8 cellular contexts compared by ENCODE assay signal in genomic region chr12:6723607-6724408, GRCh38. TPM values are rescaled to one million over a fixed set of nuclear protein-coding genes. Genes with fewer than 3 reads are reported as not detected.
DNase-seq lines count a peak whose midpoint lies in the region; ATAC-seq and TF ChIP-seq lines count a peak whose summit lies in the region.

A gene with protein sequence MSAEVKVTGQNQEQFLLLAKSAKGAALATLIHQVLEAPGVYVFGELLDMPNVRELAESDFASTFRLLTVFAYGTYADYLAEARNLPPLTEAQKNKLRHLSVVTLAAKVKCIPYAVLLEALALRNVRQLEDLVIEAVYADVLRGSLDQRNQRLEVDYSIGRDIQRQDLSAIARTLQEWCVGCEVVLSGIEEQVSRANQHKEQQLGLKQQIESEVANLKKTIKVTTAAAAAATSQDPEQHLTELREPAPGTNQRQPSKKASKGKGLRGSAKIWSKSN (plus strand): TSS chr12:6724046. CDS start chr12:6724657, 611 bp downstream.

- no peaks in the 10 kb centered on the region for H3K27me3 Mint-ChIP-seq in activated T-helper 2 cell treated with anti-CD3 and anti-CD28 coated beads, Interferon-gamma antibody, Interleukin-2, Interleukin-4, amounts not matched to agents 10 μg/mL and 5 μg/mL and 100 μg/mL, durations not matched to agents 14 hours and 24 hours and 36 hours (ENCODE audit: low read depth)
- H3K27me3 Mint-ChIP-seq in naive thymus-derived CD4-positive, alpha-beta T cell, result no peaks in the 10 kb centered on the region
- no peaks in the 10 kb centered on the region for H3K27me3 Mint-ChIP-seq in stimulated activated naive B cell treated with anti-CD40 and anti-IgM and Interleukin-4, amounts not matched to agents 10 μg/mL and 1 μg/mL and 100 μg/mL, for 72 hours

- H2AFZ ChIP-seq in fibroblast of lung (ENCODE audit: low read length), result peak within 1 kb of the TSS; percentile 93

- H3K4me1 ChIP-seq in RWPE2 (ENCODE audit: insufficient read depth, poor library complexity, severe bottlenecking), result peaks cover 8% of the 10 kb centered on the region
- H3K4me1 ChIP-seq in fibroblast of lung (ENCODE audit: control insufficient read depth, extremely low read depth, insufficient read depth, low read length), result no peaks in the 10 kb centered on the region
- H3K4me1 ChIP-seq in naive thymus-derived CD4-positive, alpha-beta T cell (ENCODE audit: control insufficient read depth in 2 of 2, insufficient read depth in 2 of 2, low read length in 2 of 2), result peaks cover 10 to 11% of the 10 kb centered on the region in 2 donors

- TF ChIP-seq CTCF in RWPE2 (IDR thresholded peaks at IDR 0.05; ENCODE audit: poor library complexity, severe bottlenecking) (peak; percentile 23), fibroblast of lung (conservative IDR thresholded peaks at IDR 0.05 in 1 of 2, IDR thresholded peaks at IDR 0.05 in 1 of 2; ENCODE audit: low read depth in 1 of 2, low read length in 2 of 2) (no peak)

- peaks cover 17% of the 10 kb centered on the region for H3K4me1 Mint-ChIP-seq in activated T-helper 2 cell treated with anti-CD3 and anti-CD28 coated beads, Interferon-gamma antibody, Interleukin-2, Interleukin-4, amounts not matched to agents 10 μg/mL and 5 μg/mL and 100 μg/mL, durations not matched to agents 14 hours and 24 hours and 36 hours (ENCODE audit: low read depth)
- peaks cover 24 to 34% (median 27%) of the 10 kb centered on the region in 7 donors for H3K4me1 Mint-ChIP-seq in naive thymus-derived CD4-positive, alpha-beta T cell
- peaks cover 14 to 27% of the 10 kb centered on the region in 2 donors for H3K4me1 Mint-ChIP-seq in stimulated activated naive B cell treated with anti-CD40 and anti-IgM and Interleukin-4, amounts not matched to agents 10 μg/mL and 1 μg/mL and 100 μg/mL, for 72 hours

- DNase-seq in EH (ENCODE audit: low read depth), result peak; percentile 99
- peak; percentile 99 for DNase-seq in H4 (ENCODE audit: low spot score)
- DNase-seq in LoVo (ENCODE audit: low spot score), result peak; percentile 100
- peak; percentile 98 for DNase-seq in RWPE2 (ENCODE audit: low spot score)
- DNase-seq in activated T-helper 2 cell treated with anti-CD3 and anti-CD28 coated beads, Interferon-gamma antibody, Interleukin-2, Interleukin-4, amounts not matched to agents 10 μg/mL and 5 μg/mL and 100 μg/mL, durations not matched to agents 14 hours and 24 hours and 36 hours (ENCODE audit: low spot score), result peak; percentile 98
- peak; percentile 99 for DNase-seq in fibroblast of lung (ENCODE audit: low read depth in 2 of 2)
- DNase-seq in naive thymus-derived CD4-positive, alpha-beta T cell, result peak; percentile 77 to 94 (median 90)
- DNase-seq in stimulated activated naive B cell treated with anti-CD40 and anti-IgM and Interleukin-4, amounts not matched to agents 10 μg/mL and 1 μg/mL and 100 μg/mL, for 72 hours, result peak; percentile 99

- H3K27ac ChIP-seq in RWPE2 (ENCODE audit: poor library complexity, severe bottlenecking) (peak within 1 kb of the TSS; percentile 70), fibroblast of lung (ENCODE audit: insufficient read depth, low read length) (peak within 1 kb of the TSS; percentile 95)
- H3K27ac ChIP-seq in naive thymus-derived CD4-positive, alpha-beta T cell (ENCODE audit: low read depth, low read length), result peak within 1 kb of the TSS; percentile 75

- peak; percentile 97 for ATAC-seq in RWPE2 (ENCODE audit: low read depth)
- ATAC-seq in naive thymus-derived CD4-positive, alpha-beta T cell, result peak; percentile 93
- ATAC-seq in stimulated activated naive B cell treated with anti-CD40 and anti-IgM and Interleukin-4, amounts not matched to agents 10 μg/mL and 1 μg/mL and 100 μg/mL, for 72 hours (replicated peaks), result peak; percentile 95

- peaks cover 15% of the 10 kb centered on the region for H3K36me3 ChIP-seq in RWPE2 (ENCODE audit: low read depth)
- H3K36me3 ChIP-seq in fibroblast of lung (ENCODE audit: control insufficient read depth, insufficient read depth, low read length), result peaks cover 5% of the 10 kb centered on the region
- H3K36me3 ChIP-seq in naive thymus-derived CD4-positive, alpha-beta T cell (ENCODE audit: control insufficient read depth in 2 of 3, insufficient read depth in 3 of 3, low read length in 3 of 3), result peaks cover 3 to 15% (median 6%) of the 10 kb centered on the region in 3 experiments

- peak within 1 kb of the TSS; percentile 98 for H3K27ac Mint-ChIP-seq in activated T-helper 2 cell treated with anti-CD3 and anti-CD28 coated beads, Interferon-gamma antibody, Interleukin-2, Interleukin-4, amounts not matched to agents 10 μg/mL and 5 μg/mL and 100 μg/mL, durations not matched to agents 14 hours and 24 hours and 36 hours
- peak within 1 kb of the TSS; percentile 90 to 98 (median 96) for H3K27ac Mint-ChIP-seq in naive thymus-derived CD4-positive, alpha-beta T cell
- H3K27ac Mint-ChIP-seq in stimulated activated naive B cell treated with anti-CD40 and anti-IgM and Interleukin-4, amounts not matched to agents 10 μg/mL and 1 μg/mL and 100 μg/mL, for 72 hours, result peak within 1 kb of the TSS; percentile 94

- H4K20me1 ChIP-seq in fibroblast of lung (ENCODE audit: control insufficient read depth, extremely low read depth, insufficient read depth, low read length), result no peaks in the 10 kb centered on the region

- peak within 1 kb of the TSS; percentile 89 for H3K9ac ChIP-seq in fibroblast of lung (ENCODE audit: insufficient read depth, low read length)

- POLR2A ChIA-PET in naive thymus-derived CD4-positive, alpha-beta T cell (lab: Charles Lee), result interaction anchor here (0.6 to 3.6 kb wide), 36 partner anchors 9 to 454 kb away, joined by 3 to 67 read pairs (median 4); partner anchors contain the start of genes C12orf57, CD27, CD4 and CDCA3

- no peaks in the 10 kb centered on the region for H3K27me3 ChIP-seq in RWPE2 (ENCODE audit: insufficient read depth, poor library complexity, severe bottlenecking)
- no peaks in the 10 kb centered on the region for H3K27me3 ChIP-seq in fibroblast of lung (ENCODE audit: control insufficient read depth, insufficient read depth, low read length)
- H3K27me3 ChIP-seq in naive thymus-derived CD4-positive, alpha-beta T cell (ENCODE audit: control insufficient read depth in 2 of 2, insufficient read depth in 2 of 2, low read length in 2 of 2), result no peaks in the 10 kb centered on the region

- H3K9me3 ChIP-seq in RWPE2 (ENCODE audit: severe bottlenecking) (no peaks in the 10 kb centered on the region), fibroblast of lung (ENCODE audit: control insufficient read depth, insufficient read depth, low read depth, low read length) (no peaks in the 10 kb centered on the region)
- H3K9me3 ChIP-seq in naive thymus-derived CD4-positive, alpha-beta T cell (ENCODE audit: control insufficient read depth in 2 of 3, low read length in 3 of 3), result no peaks in the 10 kb centered on the region

- peaks cover 7% of the 10 kb centered on the region for H3K79me2 ChIP-seq in fibroblast of lung (ENCODE audit: control insufficient read depth, insufficient read depth, low read length)

- no peaks in the 10 kb centered on the region for H3K9me3 Mint-ChIP-seq in activated T-helper 2 cell treated with anti-CD3 and anti-CD28 coated beads, Interferon-gamma antibody, Interleukin-2, Interleukin-4, amounts not matched to agents 10 μg/mL and 5 μg/mL and 100 μg/mL, durations not matched to agents 14 hours and 24 hours and 36 hours
- peaks cover 0 to 3% (median 0%) of the 10 kb centered on the region in 11 donors for H3K9me3 Mint-ChIP-seq in naive thymus-derived CD4-positive, alpha-beta T cell
- H3K9me3 Mint-ChIP-seq in stimulated activated naive B cell treated with anti-CD40 and anti-IgM and Interleukin-4, amounts not matched to agents 10 μg/mL and 1 μg/mL and 100 μg/mL, for 72 hours, result no peaks in the 10 kb centered on the region

- H3K4me3 ChIP-seq in RWPE2 (ENCODE audit: severe bottlenecking), result peak within 1 kb of the TSS; percentile 52
- H3K4me3 ChIP-seq in fibroblast of lung (replicated peaks in 1 of 4; ENCODE audit: control extremely low read depth in 1 of 4, insufficient read depth in 1 of 4, low read depth in 3 of 4, low read length in 4 of 4), result peak within 1 kb of the TSS; percentile 40 to 85 (median 62)
- peak within 1 kb of the TSS; percentile 63 for H3K4me3 ChIP-seq in naive thymus-derived CD4-positive, alpha-beta T cell (ENCODE audit: low read length)

- H3K4me3 Mint-ChIP-seq in activated T-helper 2 cell treated with anti-CD3 and anti-CD28 coated beads, Interferon-gamma antibody, Interleukin-2, Interleukin-4, amounts not matched to agents 10 μg/mL and 5 μg/mL and 100 μg/mL, durations not matched to agents 14 hours and 24 hours and 36 hours (ENCODE audit: low read depth), result peak within 1 kb of the TSS; percentile 99
- H3K4me3 Mint-ChIP-seq in naive thymus-derived CD4-positive, alpha-beta T cell, result peak within 1 kb of the TSS; percentile 80 to 97 (median 92)
- H3K4me3 Mint-ChIP-seq in stimulated activated naive B cell treated with anti-CD40 and anti-IgM and Interleukin-4, amounts not matched to agents 10 μg/mL and 1 μg/mL and 100 μg/mL, for 72 hours, result peak within 1 kb of the TSS; percentile 90 to 96

- H3K4me2 ChIP-seq in fibroblast of lung (ENCODE audit: extremely low read depth, insufficient read depth, low read length), result peak within 1 kb of the TSS; percentile 89

- intact Hi-C loops in activated T-helper 2 cell treated with anti-CD3 and anti-CD28 coated beads, Interferon-gamma antibody, Interleukin-2, Interleukin-4, amounts not matched to agents 10 μg/mL and 5 μg/mL and 100 μg/mL, durations not matched to agents 14 hours and 24 hours and 36 hours (cut with micrococcal nuclease), result loop anchor here (1.0 to 5.0 kb wide), 6 partner anchors 29 to 119 kb away; partner anchors contain the start of genes ING4, LAG3, MLF2 and ZNF384
- intact Hi-C loops in naive thymus-derived CD4-positive, alpha-beta T cell (cut with micrococcal nuclease), result loop anchor here (1.0 to 2.0 kb wide), 14 partner anchors 21 to 295 kb away; partner anchors contain the start of genes CHD4 (in 2 of the 2), ING4 (in 2 of the 2), MLF2 (in 2 of the 2) and MRPL51 (in 2 of the 2)

- H3K36me3 Mint-ChIP-seq in activated T-helper 2 cell treated with anti-CD3 and anti-CD28 coated beads, Interferon-gamma antibody, Interleukin-2, Interleukin-4, amounts not matched to agents 10 μg/mL and 5 μg/mL and 100 μg/mL, durations not matched to agents 14 hours and 24 hours and 36 hours (ENCODE audit: low read depth), result no peaks in the 10 kb centered on the region
- peaks cover 4 to 14% (median 7%) of the 10 kb centered on the region in 5 donors for H3K36me3 Mint-ChIP-seq in naive thymus-derived CD4-positive, alpha-beta T cell
- peaks cover 10 to 14% of the 10 kb centered on the region in 2 donors for H3K36me3 Mint-ChIP-seq in stimulated activated naive B cell treated with anti-CD40 and anti-IgM and Interleukin-4, amounts not matched to agents 10 μg/mL and 1 μg/mL and 100 μg/mL, for 72 hours

- CTCF ChIA-PET in naive thymus-derived CD4-positive, alpha-beta T cell (lab: Charles Lee), result interaction anchor here (0.6 to 3.0 kb wide), 9 partner anchors 24 to 128 kb away, joined by 3 to 11 read pairs (median 3); partner anchors contain the start of genes CDCA3, MLF2, USP5 and ZNF384

RNA-seq across cellular contexts. Expression of the gene that starts here (rescaled TPM):
- 93.8 and 93.9 TPM in 2 replicates for total RNA-seq in H4 (2014; rRNA removed; shearing (Covaris generic))
- total RNA-seq in activated T-helper 2 cell treated with anti-CD3 and anti-CD28 coated beads, Interferon-gamma antibody, Interleukin-2, Interleukin-4, amounts not matched to agents 10 μg/mL and 5 μg/mL and 100 μg/mL, durations not matched to agents 14 hours and 24 hours and 36 hours, result 33.0 and 35.6 TPM in 2 replicates
- total RNA-seq in fibroblast of lung, result 67.0 and 79.1 TPM in 2 replicates
- polyA plus RNA-seq in fibroblast of lung, result 114 and 138 TPM in 2 replicates
- polyA plus RNA-seq in fibroblast of lung (2012), result 82.4 and 105 TPM in 2 replicates
- 127 and 133 TPM in 2 replicates for polyA minus RNA-seq in fibroblast of lung (ENCODE audit: low replicate concordance)
- total RNA-seq in naive thymus-derived CD4-positive, alpha-beta T cell, result 10 to 100 TPM; 21.9 to 38.7 (median 30.1) TPM
- 10 to 100 TPM; 43.0 to 48.0 TPM for polyA plus RNA-seq in naive thymus-derived CD4-positive, alpha-beta T cell

Comparison
In these comparisons a context has a peak if more than half of its experiments do, and no peak if none do; other contexts are left out.
1. Peak in every context shown above with its lines: DNase-seq, ATAC-seq, H3K4me3 ChIP-seq and H3K27ac ChIP-seq.